8 cellular contexts compared by ENCODE assay signal in genomic region chr16:57245472-57246113, GRCh38. TPM values are rescaled to one million over a fixed set of nuclear protein-coding genes. Genes with fewer than 3 reads are reported as not detected.
DNase-seq lines count a peak whose midpoint lies in the region; ATAC-seq, FAIRE-seq and TF ChIP-seq lines count a peak whose summit lies in the region.

No MANE protein-coding gene starts in this region.

- ATAC-seq in HG02678 (IDR thresholded peaks at IDR 0.05; ENCODE audit: unreplicated experiment): peak; percentile 31

- H3K27ac ChIP-seq in Peyer's patch: peak overlapping the region; percentile 87 to 95 (median 88)
- H3K27ac ChIP-seq in ectodermal cell (ENCODE audit: insufficient read depth, low read depth, low read length, poor library complexity, severe bottlenecking): no peak overlapping the region
- H3K27ac ChIP-seq in mesodermal cell (ENCODE audit: low read depth, low read length, severe bottlenecking): peak overlapping the region; percentile 86

- 9 to 10% methylated on average over 26 to 27 of the region's 28 CpGs for WGBS in ectodermal cell, 2 experiments
- 3 to 9% methylated on average over 14 to 19 of the region's 28 CpGs for WGBS in mesodermal cell (ENCODE audit: insufficient coverage in 2 of 2), 2 experiments

- H3K36me3 ChIP-seq in Peyer's patch: peaks cover 0 to 37% (median 0%) of the 10 kb centered on the region in 3 donors
- H3K36me3 ChIP-seq in ectodermal cell (ENCODE audit: control insufficient read depth, insufficient read depth, low read length): peaks cover 2% of the 10 kb centered on the region
- H3K36me3 ChIP-seq in mesodermal cell (ENCODE audit: control insufficient read depth, insufficient read depth, low read length): peaks cover 49% of the 10 kb centered on the region

- no peaks in the 10 kb centered on the region for H3K27me3 ChIP-seq in Peyer's patch
- no peaks in the 10 kb centered on the region for H3K27me3 ChIP-seq in ectodermal cell (ENCODE audit: control insufficient read depth, insufficient read depth, low read length, poor library complexity, severe bottlenecking)

- H3K4me3 ChIP-seq in Peyer's patch (peak overlapping the region; percentile 69 to 90 (median 74)), ectodermal cell (ENCODE audit: insufficient read depth, low read depth, low read length) (peak overlapping the region; percentile 81), mesodermal cell (ENCODE audit: extremely low read depth, insufficient read depth, low read length, poor library complexity, severe bottlenecking) (peak overlapping the region; percentile 81)

- H3K4me1 ChIP-seq in Peyer's patch (peaks cover 0 to 9% (median 0%) of the 10 kb centered on the region in 4 donors), ectodermal cell (ENCODE audit: control insufficient read depth, insufficient read depth, low read length) (no peaks in the 10 kb centered on the region), mesodermal cell (ENCODE audit: control insufficient read depth, insufficient read depth, low read length, poor library complexity, severe bottlenecking) (peaks cover 6% of the 10 kb centered on the region)

- peak in 2 of 3 experiments; percentile 36 to 79 for DNase-seq in NCI-H1417 (lab: John Stamatoyannopoulos, UW)
- DNase-seq in NCI-H1417 treated with DMSO at 0.1 percent for 48 hours (lab: John Stamatoyannopoulos, UW): no peak
- peak in 1 of 3 donors; percentile 38 for DNase-seq in Peyer's patch
- DNase-seq in urothelium cell line (ENCODE audit: low spot score): peak; percentile 35
- DNase-seq in KBM-7: no peak

- no peak for FAIRE-seq in urothelium cell line (lab: Jason Lieb, UNC)

- TF ChIP-seq CTCF in Peyer's patch (IDR thresholded peaks at IDR 0.05): no peak

- in situ Hi-C loops in KBM-7 (cut with MboI; ENCODE audit: low pct_unique_long_range_greater_than_20kb, low sequenced_read_pairs): no loop called here

- H3K9me3 ChIP-seq in Peyer's patch (no peaks in the 10 kb centered on the region), ectodermal cell (ENCODE audit: control insufficient read depth, low read length) (no peaks in the 10 kb centered on the region), mesodermal cell (ENCODE audit: control insufficient read depth, low read length) (no peaks in the 10 kb centered on the region)

- no peak for TF ChIP-seq POLR2A in Peyer's patch (IDR thresholded peaks at IDR 0.05)

RNA-seq across cellular contexts. Expression of gene ARL2BP, which starts 0.5 kb away (rescaled TPM):
- total RNA-seq in Peyer's patch: 10 to 100 TPM; 25.2 to 55.3 (median 31.5) TPM
- 35.2 TPM for polyA plus RNA-seq in ectodermal cell (2013, experiment 1 of 4)
- polyA plus RNA-seq in ectodermal cell (2013, experiment 2 of 4): 30.9 TPM
- 31.1 TPM for polyA plus RNA-seq in ectodermal cell (2013, experiment 3 of 4)
- 39.2 TPM for polyA plus RNA-seq in ectodermal cell (2013, experiment 4 of 4)
- 71.3 TPM for polyA plus RNA-seq in mesodermal cell (2013, experiment 1 of 2)
- 71.8 TPM for polyA plus RNA-seq in mesodermal cell (2013, experiment 2 of 2)

RNA-seq across cellular contexts. Expression of gene PLLP, which starts 38.9 kb away (rescaled TPM):
- total RNA-seq in Peyer's patch: 100 to 1,000 TPM in 3 of 4 donors, 1 to 10 TPM in 1; 1.7 to 152 (median 126) TPM
- polyA plus RNA-seq in ectodermal cell (2013, experiment 1 of 4): 0.57 TPM
- 0.96 TPM for polyA plus RNA-seq in ectodermal cell (2013, experiment 2 of 4)
- 1.3 TPM for polyA plus RNA-seq in ectodermal cell (2013, experiment 3 of 4)
- polyA plus RNA-seq in ectodermal cell (2013, experiment 4 of 4): 1.7 TPM
- polyA plus RNA-seq in mesodermal cell (2013, experiment 1 of 2): 3.4 TPM
- 3.1 TPM for polyA plus RNA-seq in mesodermal cell (2013, experiment 2 of 2)

RNA-seq across cellular contexts. Expression of gene RSPRY1, which starts 59.5 kb away (rescaled TPM):
- total RNA-seq in Peyer's patch: 10 to 100 TPM; 49.0 to 84.7 (median 65.1) TPM
- 35.7 TPM for polyA plus RNA-seq in ectodermal cell (2013, experiment 1 of 4)
- 34.0 TPM for polyA plus RNA-seq in ectodermal cell (2013, experiment 2 of 4)
- 27.9 TPM for polyA plus RNA-seq in ectodermal cell (2013, experiment 3 of 4)
- 36.3 TPM for polyA plus RNA-seq in ectodermal cell (2013, experiment 4 of 4)
- 53.7 TPM for polyA plus RNA-seq in mesodermal cell (2013, experiment 1 of 2)
- polyA plus RNA-seq in mesodermal cell (2013, experiment 2 of 2): 47.7 TPM

RNA-seq across cellular contexts. Expression of gene PSME3IP1, which starts 59.8 kb away (rescaled TPM):
- total RNA-seq in Peyer's patch: 100 to 1,000 TPM in 2 of 4 donors, 10 to 100 TPM in 2; 55.7 to 308 (median 109) TPM
- 144 TPM for polyA plus RNA-seq in ectodermal cell (2013, experiment 1 of 4)
- polyA plus RNA-seq in ectodermal cell (2013, experiment 2 of 4): 121 TPM
- polyA plus RNA-seq in ectodermal cell (2013, experiment 3 of 4): 92.5 TPM
- 114 TPM for polyA plus RNA-seq in ectodermal cell (2013, experiment 4 of 4)
- 87.7 TPM for polyA plus RNA-seq in mesodermal cell (2013, experiment 1 of 2)
- polyA plus RNA-seq in mesodermal cell (2013, experiment 2 of 2): 87.6 TPM

Comparison
In these comparisons a context has a peak if more than half of its experiments do, and no peak if none do; other contexts are left out.
1. DNase-seq: peak in NCI-H1417 (2 of 3) and urothelium cell line (single experiment); none in NCI-H1417 treated with DMSO at 0.1 percent for 48 hours (single experiment) and KBM-7 (single experiment).
2. Peak in every context shown above with its lines, with median percentiles within 50 percentile points of each other: H3K4me3 ChIP-seq.